Comparison of ENCODE assay signal across 30 cellular contexts in genomic region chr6:35251949-35252348, GRCh38. TPM values are rescaled to one million over a fixed set of nuclear protein-coding genes. Genes with fewer than 3 reads are reported as not detected.
"Had no signal": no experiment of that assay in that cellular context is flagged by ENCODE, and none has a peak within 500 bp of the region (broad histone marks: within the 10 kb centered on the region; RNA-seq: fewer than 3 reads in every experiment).

No MANE protein-coding gene starts in this region.

- ATAC-seq: activated CD4-positive, alpha-beta T cell treated with anti-CD3 and anti-CD28 coated beads for 36 hours; activated CD8-positive, alpha-beta memory T cell treated with anti-CD3 and anti-CD28 coated beads, Interleukin-2, amount 10 ng/mL, durations not matched to agents 7 days and 5 days; activated CD8-positive, alpha-beta T cell treated with anti-CD3 and anti-CD28 coated beads, Interleukin-2, amount 10 ng/mL, durations not matched to agents 7 days and 5 days; body of pancreas; gastroesophageal sphincter had no signal

- H3K4me3 ChIP-seq: body of pancreas, colonic mucosa, esophagus squamous epithelium, gastroesophageal sphincter had no signal

- H3K9me3 ChIP-seq: body of pancreas, colonic mucosa, esophagus squamous epithelium, gastroesophageal sphincter had no signal

- DNase-seq: activated CD4-positive, alpha-beta memory T cell treated with anti-CD3 and anti-CD28 coated beads for 36 hours; activated CD4-positive, alpha-beta T cell treated with anti-CD3 and anti-CD28 coated beads for 36 hours; activated CD4-positive, alpha-beta T cell treated with anti-CD3 and anti-CD28 coated beads, Interleukin-2, amount 10 ng/mL, durations not matched to agents 24 days and 14 days; activated CD4-positive, CD25-positive, alpha-beta regulatory T cell; activated CD4-positive, CD25-positive, alpha-beta regulatory T cell treated with anti-CD3 and anti-CD28 coated beads, Interleukin-2, amount 50 U/mL, for 72 hours; activated CD8-positive, alpha-beta memory T cell treated with anti-CD3 and anti-CD28 coated beads, Interleukin-2, amount 10 ng/mL, durations not matched to agents 7 days and 5 days; activated CD8-positive, alpha-beta memory T cell treated with anti-CD3 and anti-CD28 coated beads, Interleukin-2, amount 50 U/mL, for 4 hours; activated CD8-positive, alpha-beta T cell treated with anti-CD3 and anti-CD28 coated beads, Interleukin-2, amount 10 ng/mL, durations not matched to agents 7 days and 5 days; activated gamma-delta T cell treated with Interleukin-2 at 50 U/mL for 16 hours; activated naive CD4-positive, alpha-beta T cell treated with anti-CD3 and anti-CD28 coated beads, Interleukin-2, amount 50 U/mL, for 16 hours; activated naive CD4-positive, alpha-beta T cell treated with Interleukin-2 at 50 U/mL for 16 hours; activated T-cell treated with anti-CD3 and anti-CD28 coated beads, Interleukin-2, amount 50 U/mL, for 1 hour; activated T-cell treated with anti-CD3 and anti-CD28 coated beads, Interleukin-2, amount 50 U/mL, for 48 hours; amniotic stem cell; anterior cingulate cortex; body of pancreas; central memory CD4-positive, alpha-beta T cell; cerebellar nuclear complex; colonic mucosa; effector CD8-positive, alpha-beta T cell; esophagus squamous epithelium; foreskin melanocyte; T-helper 2 cell had no signal

- H3K27me3 ChIP-seq: body of pancreas, colonic mucosa, esophagus squamous epithelium, gastroesophageal sphincter had no signal

- H3K4me1 ChIP-seq: body of pancreas, colonic mucosa had no signal

- H3K27ac ChIP-seq: body of pancreas, colonic mucosa, epithelial cell of prostate, esophagus squamous epithelium, gastroesophageal sphincter had no signal

- FAIRE-seq: endometrium, endothelial cell of umbilical vein had no signal

- H3K36me3 ChIP-seq: colonic mucosa, esophagus squamous epithelium, gastroesophageal sphincter had no signal

RNA-seq across cellular contexts. Expression of gene SCUBE3, which starts 38.2 kb away (rescaled TPM):
- total RNA-seq: activated CD4-positive, alpha-beta T cell treated with anti-CD3 and anti-CD28 coated beads for 36 hours; activated T-helper 1 cell treated with anti-CD3 and anti-CD28 coated beads, Interleukin-12 subunit alpha, Interleukin-12 subunit beta, Interleukin-2, Interleukin-4 antibody, amounts not matched to agents 30 ng/mL and 10 ng/mL and 1 ng/mL, durations not matched to agents 14 hours and 24 hours and 36 hours; activated T-helper 2 cell treated with anti-CD3 and anti-CD28 coated beads, Interferon-gamma antibody, Interleukin-2, Interleukin-4, amounts not matched to agents 10 μg/mL and 5 μg/mL and 100 μg/mL, durations not matched to agents 14 hours and 24 hours and 36 hours; T-helper 1 cell treated with Interleukin-12 subunit alpha and Interleukin-12 subunit beta and Interleukin-4 antibody, amounts not matched to agents 30 ng/mL and 1 ng/mL, for 36 hours had no signal
